Comparison of ENCODE assay signal across 8 cellular contexts in genomic region chr1:38045431-38046332, GRCh38. TPM values are rescaled to one million over a fixed set of nuclear protein-coding genes. Genes with fewer than 3 reads are reported as not detected.
A peak's percentile ranks its signal among the peaks of the same experiment; 100 is the strongest.
DNase-seq lines count a peak whose midpoint lies in the region; ATAC-seq and TF ChIP-seq lines count a peak whose summit lies in the region.

No MANE protein-coding gene starts in this region.

- H3K9me3 ChIP-seq in endodermal cell (ENCODE audit: control insufficient read depth, low read length) (no peaks in the 10 kb centered on the region), skeletal muscle satellite cell (replicated peaks; ENCODE audit: low read length) (no peaks in the 10 kb centered on the region), gastroesophageal sphincter (no peaks in the 10 kb centered on the region)

- H3K27me3 ChIP-seq in endodermal cell (ENCODE audit: control insufficient read depth, insufficient read depth, low read length, poor library complexity, severe bottlenecking) (peaks cover 85% of the 10 kb centered on the region), skeletal muscle satellite cell (ENCODE audit: control insufficient read depth, insufficient read depth, low read length) (peaks cover 64% of the 10 kb centered on the region), gastroesophageal sphincter (peaks cover 56% of the 10 kb centered on the region)

- no peak for TF ChIP-seq POLR2A in gastroesophageal sphincter (IDR thresholded peaks at IDR 0.05)

- H3K27ac ChIP-seq in endodermal cell (ENCODE audit: low read depth, low read length) (no peak overlapping the region), gastroesophageal sphincter (no peak overlapping the region)

- no peak overlapping the region for H3K9ac ChIP-seq in endodermal cell (ENCODE audit: extremely low read depth, low read length, poor library complexity, severe bottlenecking)
- no peak overlapping the region for H3K9ac ChIP-seq in skeletal muscle satellite cell (ENCODE audit: low read depth, low read length)

- WGBS in endodermal cell (ENCODE audit: insufficient coverage in 1 of 2, insufficient read length in 1 of 2), 2 experiments = 2 to 3% methylated on average over 24 to 108 of the region's 114 CpGs
- WGBS in gastroesophageal sphincter (ENCODE audit: low coverage in 1 of 2), 2 donors = no CpG with 5 or more reads among the region's 114 CpGs

- no peak overlapping the region for H3K27ac Mint-ChIP-seq in activated naive CD4-positive, alpha-beta T cell treated with anti-CD3 and anti-CD28 coated beads for 36 hours
- H3K27ac Mint-ChIP-seq in endodermal cell = no peak overlapping the region

- peak overlapping the region; percentile 74 for H3K4me2 ChIP-seq in skeletal muscle satellite cell (ENCODE audit: low read length)

- no peaks in the 10 kb centered on the region for H3K36me3 ChIP-seq in endodermal cell (ENCODE audit: control insufficient read depth, insufficient read depth, low read length)
- no peaks in the 10 kb centered on the region for H3K36me3 ChIP-seq in skeletal muscle satellite cell (ENCODE audit: insufficient read depth, low read length)
- no peaks in the 10 kb centered on the region for H3K36me3 ChIP-seq in gastroesophageal sphincter

- no peaks in the 10 kb centered on the region for H3K9me3 Mint-ChIP-seq in activated naive CD4-positive, alpha-beta T cell treated with anti-CD3 and anti-CD28 coated beads for 36 hours
- no peaks in the 10 kb centered on the region for H3K9me3 Mint-ChIP-seq in endodermal cell

- H3K4me3 ChIP-seq in endodermal cell (ENCODE audit: low read length) = no peak overlapping the region
- H3K4me3 ChIP-seq in skeletal muscle satellite cell (ENCODE audit: low read length) = no peak overlapping the region
- peak overlapping the region in 1 of 2 donors; percentile 71 for H3K4me3 ChIP-seq in gastroesophageal sphincter

- no peak for DNase-seq in activated naive CD4-positive, alpha-beta T cell treated with anti-CD3 and anti-CD28 coated beads for 36 hours
- DNase-seq in activated naive CD4-positive, alpha-beta T cell (lab: John Stamatoyannopoulos, UW) = no peak
- DNase-seq in NCI-H510A treated with DMSO at 0.1 percent for 48 hours (lab: John Stamatoyannopoulos, UW) = peak; percentile 95
- peak; percentile 85 for DNase-seq in endodermal cell
- no peak for DNase-seq in mesenteric fat pad (ENCODE audit: low spot score)

- H3K4me1 Mint-ChIP-seq in activated naive CD4-positive, alpha-beta T cell treated with anti-CD3 and anti-CD28 coated beads for 36 hours (ENCODE audit: low read depth) = peaks cover 9% of the 10 kb centered on the region
- H3K4me1 Mint-ChIP-seq in endodermal cell = no peaks in the 10 kb centered on the region

- peak overlapping the region; percentile 14 for H3K4me3 Mint-ChIP-seq in activated naive CD4-positive, alpha-beta T cell treated with anti-CD3 and anti-CD28 coated beads for 36 hours
- H3K4me3 Mint-ChIP-seq in endodermal cell = peak overlapping the region; percentile 42

- no peak for TF ChIP-seq EP300 in gastroesophageal sphincter (IDR thresholded peaks at IDR 0.05)

- H3K4me1 ChIP-seq in endodermal cell (ENCODE audit: control insufficient read depth, insufficient read depth, low read length) (no peaks in the 10 kb centered on the region), skeletal muscle satellite cell (ENCODE audit: control insufficient read depth, insufficient read depth, low read length) (peaks cover 9% of the 10 kb centered on the region), gastroesophageal sphincter (peaks cover 0 to 39% (median 20%) of the 10 kb centered on the region in 3 donors)

- H3K27me3 Mint-ChIP-seq in activated naive CD4-positive, alpha-beta T cell treated with anti-CD3 and anti-CD28 coated beads for 36 hours (ENCODE audit: low read depth) = peaks cover 57% of the 10 kb centered on the region
- H3K27me3 Mint-ChIP-seq in endodermal cell (ENCODE audit: insufficient read depth) = peaks cover 80% of the 10 kb centered on the region

- TF ChIP-seq CTCF in endodermal cell (conservative IDR thresholded peaks at IDR 0.05) (no peak), gastroesophageal sphincter (IDR thresholded peaks at IDR 0.05) (no peak)

- no peaks in the 10 kb centered on the region for H3K36me3 Mint-ChIP-seq in activated naive CD4-positive, alpha-beta T cell treated with anti-CD3 and anti-CD28 coated beads for 36 hours (ENCODE audit: low read depth)
- H3K36me3 Mint-ChIP-seq in endodermal cell (ENCODE audit: low read depth) = no peaks in the 10 kb centered on the region

- ATAC-seq in gastroesophageal sphincter (no peak), GM18873 (IDR thresholded peaks at IDR 0.05; ENCODE audit: low FRiP score, unreplicated experiment) (no peak)

- intact Hi-C loops in activated naive CD4-positive, alpha-beta T cell treated with anti-CD3 and anti-CD28 coated beads for 36 hours (cut with micrococcal nuclease) = loop anchor here (2.0 kb wide), 1 partner anchor 15 kb away; no protein-coding TSS in a partner anchor

- CTCF ChIA-PET in activated naive CD4-positive, alpha-beta T cell treated with anti-CD3 and anti-CD28 coated beads for 36 hours (lab: Charles Lee) = interaction anchor here (0.7 kb wide), 1 partner anchor 12 kb away, joined by 3 read pairs; no protein-coding TSS in a partner anchor

RNA-seq across cellular contexts. Expression of gene POU3F1, which starts 0.9 kb away (rescaled TPM):
- not detected for total RNA-seq in activated naive CD4-positive, alpha-beta T cell treated with anti-CD3 and anti-CD28 coated beads for 36 hours
- total RNA-seq in endodermal cell = under 1 TPM; 0.20 to 0.46 TPM
- polyA plus RNA-seq in endodermal cell (2013, experiment 1 of 2) = 9.7 TPM
- polyA plus RNA-seq in endodermal cell (2013, experiment 2 of 2) = 8.6 TPM
- total RNA-seq in skeletal muscle satellite cell (2012; rRNA removed) = 0.22 TPM in 1 of 2 replicates, not detected in the other
- total RNA-seq in gastroesophageal sphincter = under 1 TPM in 1 of 4 donors, not detected in 3; 0.20 TPM
- total RNA-seq in mesenteric fat pad = 0.19 TPM

RNA-seq across cellular contexts. Expression of gene UTP11, which starts 33.1 kb away (rescaled TPM):
- total RNA-seq in activated naive CD4-positive, alpha-beta T cell treated with anti-CD3 and anti-CD28 coated beads for 36 hours = 10 to 100 TPM; 49.7 to 49.8 TPM
- 10 to 100 TPM; 40.9 to 46.3 TPM for total RNA-seq in endodermal cell
- polyA plus RNA-seq in endodermal cell (2013, experiment 1 of 2) = 50.0 TPM
- 54.7 TPM for polyA plus RNA-seq in endodermal cell (2013, experiment 2 of 2)
- total RNA-seq in skeletal muscle satellite cell (2012; rRNA removed) = 61.4 and 67.7 TPM in 2 replicates
- total RNA-seq in gastroesophageal sphincter = 10 to 100 TPM; 50.7 to 79.2 (median 59.8) TPM
- 35.3 TPM for total RNA-seq in mesenteric fat pad

RNA-seq across cellular contexts. Expression of gene FHL3, which starts 40.4 kb away (rescaled TPM):
- 10 to 100 TPM; 12.1 to 12.7 TPM for total RNA-seq in activated naive CD4-positive, alpha-beta T cell treated with anti-CD3 and anti-CD28 coated beads for 36 hours
- total RNA-seq in endodermal cell (10 to 100 TPM; 20.5 to 20.6 TPM), gastroesophageal sphincter (10 to 100 TPM; 25.8 to 58.4 (median 30.6) TPM), mesenteric fat pad (13.6 TPM)
- polyA plus RNA-seq in endodermal cell (2013, experiment 1 of 2) = 22.3 TPM
- polyA plus RNA-seq in endodermal cell (2013, experiment 2 of 2) = 22.3 TPM
- total RNA-seq in skeletal muscle satellite cell (2012; rRNA removed) = 13.1 and 17.2 TPM in 2 replicates

RNA-seq across cellular contexts. Expression of gene SF3A3, which starts 55.9 kb away (rescaled TPM):
- 10 to 100 TPM; 88.2 to 89.9 TPM for total RNA-seq in activated naive CD4-positive, alpha-beta T cell treated with anti-CD3 and anti-CD28 coated beads for 36 hours
- total RNA-seq in endodermal cell = 10 to 100 TPM; 89.3 to 97.0 TPM
- 86.4 TPM for polyA plus RNA-seq in endodermal cell (2013, experiment 1 of 2)
- polyA plus RNA-seq in endodermal cell (2013, experiment 2 of 2) = 84.4 TPM
- 77.5 and 94.6 TPM in 2 replicates for total RNA-seq in skeletal muscle satellite cell (2012; rRNA removed)
- 10 to 100 TPM; 44.0 to 61.9 (median 50.9) TPM for total RNA-seq in gastroesophageal sphincter
- 46.7 TPM for total RNA-seq in mesenteric fat pad

Comparison
In these comparisons a context has a peak if more than half of its experiments do, and no peak if none do; other contexts are left out.
1. DNase-seq: peak in NCI-H510A treated with DMSO at 0.1 percent for 48 hours (single experiment) and endodermal cell (single experiment); none in activated naive CD4-positive, alpha-beta T cell treated with anti-CD3 and anti-CD28 coated beads for 36 hours (single experiment), activated naive CD4-positive, alpha-beta T cell (0 of 4) and mesenteric fat pad (single experiment).